Comparison of ENCODE assay signal across 8 cellular contexts in genomic region chr19:55504981-55505380, GRCh38. TPM values are rescaled to one million over a fixed set of nuclear protein-coding genes. Genes with fewer than 3 reads are reported as not detected.
"Had no signal": no experiment of that assay in that cellular context is flagged by ENCODE, and none has a peak within 500 bp of the region (broad histone marks: within the 10 kb centered on the region; RNA-seq: fewer than 3 reads in every experiment).

No MANE protein-coding gene starts in this region.

- H3K4me3 ChIP-seq: K562 had no signal

- H3K27ac ChIP-seq: HL-60 had no signal

- ATAC-seq: HepG2, K562 had no signal

- DNase-seq: IMR-90, KBM-7, KG1 had no signal

RNA-seq across cellular contexts. Expression of gene SSC5D, which starts 16.7 kb away (rescaled TPM):
- total RNA-seq: HepG2, HT-29 had no signal

RNA-seq across cellular contexts. Expression of gene SBK2, which starts 32.0 kb away (rescaled TPM):
- total RNA-seq: HT-29, HT1080, IMR-90, K562 had no signal

RNA-seq across cellular contexts. Expression of gene SBK3, which starts 40.4 kb away (rescaled TPM):
- total RNA-seq: HT1080 had no signal
